ENCODE assay signal across 2 cellular contexts in genomic region chr18:5862127-5862526, GRCh38. TPM values are rescaled to one million over a fixed set of nuclear protein-coding genes. Genes with fewer than 3 reads are reported as not detected.
"Had no signal": no experiment of that assay in that cellular context is flagged by ENCODE, and none has a peak within 500 bp of the region (broad histone marks: within the 10 kb centered on the region; RNA-seq: fewer than 3 reads in every experiment).

No MANE protein-coding gene starts in this region.

RNA-seq across cellular contexts. Expression of gene TMEM200C, which starts 33.2 kb away (rescaled TPM):
- total RNA-seq: LHCN-M2, MCF 10A had no signal
